Comparison of ENCODE assay signal across 10 cellular contexts in genomic region chr4:25310066-25310824, GRCh38. TPM values are rescaled to one million over a fixed set of nuclear protein-coding genes. Genes with fewer than 3 reads are reported as not detected.
DNase-seq lines count a peak whose midpoint lies in the region; ATAC-seq and TF ChIP-seq lines count a peak whose summit lies in the region.
"Had no signal": no experiment of that assay in that cellular context is flagged by ENCODE, and none has a peak within 500 bp of the region (broad histone marks: within the 10 kb centered on the region; RNA-seq: fewer than 3 reads in every experiment).

No MANE protein-coding gene starts in this region.

- H3K4me1 Mint-ChIP-seq in activated B cell treated with CpG ODN at 0.5 μM for 24 hours (peaks cover 45% of the 10 kb centered on the region), Calu3 (ENCODE audit: low read depth, unreplicated experiment) (peaks cover 9% of the 10 kb centered on the region)

- H3K9me3 Mint-ChIP-seq in activated B cell treated with CpG ODN at 0.5 μM for 24 hours = no peaks in the 10 kb centered on the region
- no peaks in the 10 kb centered on the region for H3K9me3 Mint-ChIP-seq in Calu3 (ENCODE audit: low read depth, unreplicated experiment)

- CTCF ChIA-PET in activated B cell treated with CpG ODN at 0.5 μM for 24 hours (lab: Charles Lee) (interaction anchor here (1.1 kb wide), 1 partner anchor 75 kb away, joined by 3 read pairs; no protein-coding TSS in a partner anchor), Calu3 (lab: Charles Lee) (interaction anchor here (0.7 kb wide), 1 partner anchor 164 kb away, joined by 3 read pairs; no protein-coding TSS in a partner anchor)

- ATAC-seq in GM21528 (IDR thresholded peaks at IDR 0.05; ENCODE audit: low FRiP score, unreplicated experiment) (peak; percentile 67), HG03439 (IDR thresholded peaks at IDR 0.05; ENCODE audit: unreplicated experiment) (peak; percentile 42), activated B cell treated with CpG ODN at 0.5 μM for 24 hours (ENCODE audit: low read depth) (peak; percentile 16)

- BruUV-seq in Calu3 (replicated peaks; lab: Mats Ljungman, UMichigan) = no TSS peak

- H3K36me3 ChIP-seq in H7 (replicated peaks; ENCODE audit: control insufficient read depth, insufficient read depth, low read length) = no peaks in the 10 kb centered on the region

- TF ChIP-seq CTCF in GM13976 (IDR thresholded peaks at IDR 0.05; ENCODE audit: borderline replicate concordance, control extremely low read depth, extremely low read depth, insufficient read depth, missing control alignments) = no peak
- TF ChIP-seq CTCF in activated B cell treated with CpG ODN at 0.5 μM for 24 hours (IDR thresholded peaks at IDR 0.05) = no peak
- TF ChIP-seq CTCF in Calu3 (IDR thresholded peaks at IDR 0.05; ENCODE audit: unreplicated experiment) = no peak

- DNase-seq in GM13976 (ENCODE audit: low spot score) (peak; percentile 48), activated B cell treated with CpG ODN at 0.5 μM for 24 hours (no peak), H7 (no peak), Calu3 (no peak)
- DNase-seq in activated T-cell treated with anti-CD3 and anti-CD28 coated beads, Interleukin-2, amount 50 U/mL, for 48 hours = no peak
- no peak for DNase-seq in NK-92 treated with Interleukin-12 subunit alpha and Interleukin-12 subunit beta, amount 100 ng/mL, for 24 hours (lab: John Stamatoyannopoulos, UW)
- DNase-seq: activated CD8-positive, alpha-beta memory T cell treated with anti-CD3 and anti-CD28 coated beads, Interleukin-2, amount 50 U/mL, for 48 hours; NCI-H1930 had no signal

- no peak overlapping the region for H3K4me3 ChIP-seq in H7 (ENCODE audit: insufficient read depth, low read depth, low read length)

- peak overlapping the region; percentile 66 for H3K4me3 Mint-ChIP-seq in activated B cell treated with CpG ODN at 0.5 μM for 24 hours
- H3K4me3 Mint-ChIP-seq in Calu3 (ENCODE audit: low read depth, unreplicated experiment) = no peak overlapping the region

- peaks cover 3% of the 10 kb centered on the region for H3K27me3 Mint-ChIP-seq in activated B cell treated with CpG ODN at 0.5 μM for 24 hours
- H3K27me3 Mint-ChIP-seq in Calu3 (ENCODE audit: unreplicated experiment) = no peaks in the 10 kb centered on the region

- peaks cover 6% of the 10 kb centered on the region for H3K36me3 Mint-ChIP-seq in activated B cell treated with CpG ODN at 0.5 μM for 24 hours (ENCODE audit: low read depth)
- peaks cover 8% of the 10 kb centered on the region for H3K36me3 Mint-ChIP-seq in Calu3 (ENCODE audit: insufficient read depth, unreplicated experiment)

- no peaks in the 10 kb centered on the region for H3K27me3 ChIP-seq in H7 (ENCODE audit: control insufficient read depth, insufficient read depth, low read length)

- H3K27ac Mint-ChIP-seq in activated B cell treated with CpG ODN at 0.5 μM for 24 hours = peak overlapping the region; percentile 90
- H3K27ac Mint-ChIP-seq in Calu3 (ENCODE audit: unreplicated experiment) = no peak overlapping the region

- in situ Hi-C loops in GM13976 (cut with MboI; ENCODE audit: low sequenced_read_pairs, unreplicated experiment) = no loop called here

- POLR2A ChIA-PET in activated B cell treated with CpG ODN at 0.5 μM for 24 hours (lab: Charles Lee) = interaction anchor here (1.3 kb wide), 3 partner anchors 10 to 76 kb away, joined by 4 to 5 read pairs (median 4); partner anchors contain the start of gene ANAPC4

- intact Hi-C loops in activated B cell treated with CpG ODN at 0.5 μM for 24 hours (cut with micrococcal nuclease) (loop anchor here (5.0 kb wide), 2 partner anchors 552 to 1272 kb away; partner anchors contain the start of genes SEL1L3 and TBC1D19), Calu3 (cut with micrococcal nuclease; ENCODE audit: unreplicated experiment) (loop anchor here (5.0 kb wide), 1 partner anchor 47 kb away; no protein-coding TSS in a partner anchor)

RNA-seq across cellular contexts. Expression of gene ZCCHC4, which starts 2.3 kb away (rescaled TPM):
- 14.7 and 19.1 TPM in 2 replicates for total RNA-seq in activated B cell treated with CpG ODN at 0.5 μM for 24 hours
- total RNA-seq in H7 (2014; rRNA removed; shearing (Covaris generic)) = 12.4 and 14.6 TPM in 2 replicates
- 8.7 and 10.1 TPM in 2 replicates for total RNA-seq in Calu3 (2022)

Comparison
In these comparisons a context has a peak if more than half of its experiments do, and no peak if none do; other contexts are left out.
1. ATAC-seq: peak in every context shown above with its lines; median percentile 67 in GM21528; 42 in HG03439; 16 in activated B cell treated with CpG ODN at 0.5 μM for 24 hours.